8 cellular contexts compared by ENCODE assay signal in genomic region chr1:70836456-70836855, GRCh38.
"Had no signal": no experiment of that assay in that cellular context is flagged by ENCODE, and none has a peak within 500 bp of the region (broad histone marks: within the 10 kb centered on the region; RNA-seq: fewer than 3 reads in every experiment).

No MANE protein-coding gene starts in this region.

- H2AFZ ChIP-seq: GM23248 had no signal

- H3K4me3 ChIP-seq: GM23248, HAP-1 had no signal

- FAIRE-seq: HepG2 had no signal

- H3K9me3 ChIP-seq: HAP-1 had no signal

- DNase-seq: GM23248, GOT3, H7, HFFc6 had no signal

- H3K9ac ChIP-seq: GM23248 had no signal

- ATAC-seq: HCT116, HepG2 had no signal

- H3K27ac ChIP-seq: GM23248, HL-60 had no signal

- H3K36me3 ChIP-seq: HAP-1 had no signal
